Comparison of ENCODE assay signal across 1 cellular context in genomic region chr6:35031611-35032529, GRCh38.
TF ChIP-seq lines count a peak whose summit lies in the region.

No MANE protein-coding gene starts in this region.

TF ChIP-seq in HepG2, 621 proteins besides CTCF, POLR2A, EP300 and RAD21 (continued from another document and continues in another):
- TF ChIP-seq FLYWCH1 (CRISPR knock-in tag; IDR thresholded peaks at IDR 0.05): no peak
- no peak for TF ChIP-seq TOE1 (CRISPR knock-in tag; IDR thresholded peaks at IDR 0.05)
- TF ChIP-seq SKI (IDR thresholded peaks at IDR 0.05; ENCODE audit: partially characterized antibody): no peak
- no peak for TF ChIP-seq AGO2 (optimal IDR thresholded peaks at IDR 0.05; ENCODE audit: low read depth, low read length)
- no peak for TF ChIP-seq ZNF879 (CRISPR knock-in tag; IDR thresholded peaks at IDR 0.05)
- no peak for TF ChIP-seq ZSCAN30 (CRISPR knock-in tag; IDR thresholded peaks at IDR 0.05)
- TF ChIP-seq MEIS2 (CRISPR knock-in tag; IDR thresholded peaks at IDR 0.05): no peak; the same call in 1 of the 2 replicates
- TF ChIP-seq ELF3 (CRISPR knock-in tag; IDR thresholded peaks at IDR 0.05): no peak; the same call in 1 of the 2 replicates
- no peak; the same call in 1 of the 2 replicates for TF ChIP-seq ZNF232 (CRISPR knock-in tag; IDR thresholded peaks at IDR 0.05; ENCODE audit: borderline replicate concordance)
- TF ChIP-seq HNRNPK (IDR thresholded peaks at IDR 0.05; ENCODE audit: low read depth, low read length, poor library complexity, severe bottlenecking): no peak
- TF ChIP-seq RNF219 (CRISPR knock-in tag; IDR thresholded peaks at IDR 0.05): no peak
- no peak for TF ChIP-seq ZBTB43 (CRISPR knock-in tag; conservative IDR thresholded peaks at IDR 0.05)
- no peak for TF ChIP-seq KMT2B (CRISPR knock-in tag; IDR thresholded peaks at IDR 0.05)
- TF ChIP-seq SATB2 (CRISPR knock-in tag; IDR thresholded peaks at IDR 0.05): no peak
- no peak for TF ChIP-seq RBFOX2 (IDR thresholded peaks at IDR 0.05; ENCODE audit: low read depth, low read length)
- no peak for TF ChIP-seq ZBTB4 (CRISPR knock-in tag; IDR thresholded peaks at IDR 0.05; ENCODE audit: borderline replicate concordance)
- TF ChIP-seq STAG1 (CRISPR knock-in tag; IDR thresholded peaks at IDR 0.05): no peak
- TF ChIP-seq TAF1 (CRISPR knock-in tag; IDR thresholded peaks at IDR 0.05): no peak
- TF ChIP-seq GTF2F1 (IDR thresholded peaks at IDR 0.05; ENCODE audit: low read length): no peak
- TF ChIP-seq ZNF512 (CRISPR knock-in tag; IDR thresholded peaks at IDR 0.05): no peak
- no peak for TF ChIP-seq GATAD1 (CRISPR knock-in tag; IDR thresholded peaks at IDR 0.05)
- TF ChIP-seq ZNF691 (CRISPR knock-in tag; IDR thresholded peaks at IDR 0.05; ENCODE audit: borderline replicate concordance, low read depth): no peak
- TF ChIP-seq THRA (CRISPR knock-in tag; IDR thresholded peaks at IDR 0.05; ENCODE audit: borderline replicate concordance): 0 out of 2 replicates have a peak, but pooled peaks have one; percentile 14
- TF ChIP-seq ATF4 (CRISPR knock-in tag; IDR thresholded peaks at IDR 0.05): no peak
- no peak for TF ChIP-seq HMG20B (CRISPR knock-in tag; conservative IDR thresholded peaks at IDR 0.05)
- no peak for TF ChIP-seq ZNF136 (CRISPR knock-in tag; IDR thresholded peaks at IDR 0.05; ENCODE audit: low read depth)
- no peak for TF ChIP-seq ZNF746 (CRISPR knock-in tag; IDR thresholded peaks at IDR 0.05)
- TF ChIP-seq ZNF407 (CRISPR knock-in tag; IDR thresholded peaks at IDR 0.05; ENCODE audit: not compliant biosample characterization): no peak
- TF ChIP-seq SNAPC5 (CRISPR knock-in tag; IDR thresholded peaks at IDR 0.05; ENCODE audit: borderline replicate concordance): no peak
- no peak for TF ChIP-seq GABPB1 (CRISPR knock-in tag; IDR thresholded peaks at IDR 0.05)
- TF ChIP-seq RORA (CRISPR knock-in tag; IDR thresholded peaks at IDR 0.05): no peak
- no peak for TF ChIP-seq SNAPC2 (CRISPR knock-in tag; IDR thresholded peaks at IDR 0.05)
- TF ChIP-seq ZNF639 (CRISPR knock-in tag; conservative IDR thresholded peaks at IDR 0.05): no peak
- no peak for TF ChIP-seq MED13 (CRISPR knock-in tag; IDR thresholded peaks at IDR 0.05)
- TF ChIP-seq CCDC6 (CRISPR knock-in tag; IDR thresholded peaks at IDR 0.05): no peak
- TF ChIP-seq ZNF274 (CRISPR knock-in tag; IDR thresholded peaks at IDR 0.05): no peak
- TF ChIP-seq RFXAP (CRISPR knock-in tag; IDR thresholded peaks at IDR 0.05; ENCODE audit: borderline replicate concordance): no peak
